Comparison of ENCODE assay signal across 8 cellular contexts in the genomic region with DNA sequence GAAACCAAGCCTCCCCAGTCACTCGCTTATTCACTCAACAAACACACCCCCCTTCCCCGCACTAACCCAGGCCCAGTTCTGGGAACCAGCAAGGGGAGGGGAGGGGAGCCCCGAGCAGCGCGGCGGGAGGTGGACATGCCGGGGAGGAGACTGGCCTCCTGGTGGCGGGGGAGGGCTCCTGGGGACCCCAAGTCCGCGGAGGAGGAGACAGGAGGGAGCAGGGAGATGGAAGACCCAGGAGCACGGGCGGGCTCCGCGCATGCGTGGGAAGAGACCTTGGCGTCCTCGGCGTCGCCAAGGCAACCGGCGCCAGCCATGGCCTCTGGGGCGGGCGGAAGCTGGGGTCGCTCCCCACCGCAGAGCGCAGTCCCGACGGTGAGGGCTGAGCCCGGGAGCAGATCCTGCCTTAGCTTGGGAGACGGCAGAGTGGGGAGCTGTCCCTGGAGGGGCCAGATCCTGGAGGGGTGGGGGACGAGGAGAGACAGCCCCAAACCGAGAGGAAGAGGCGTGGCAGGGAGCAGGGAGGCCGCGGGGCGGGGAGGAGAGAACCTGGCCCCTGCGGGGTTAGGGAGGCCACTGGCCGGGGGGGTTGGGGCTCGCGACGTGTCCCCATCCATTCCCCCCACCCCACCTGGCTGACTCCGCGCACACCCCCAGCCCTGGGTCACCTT. TPM values are rescaled to one million over a fixed set of nuclear protein-coding genes. Genes with fewer than 3 reads are reported as not detected.
DNase-seq lines count a peak whose midpoint lies in the region; ATAC-seq, FAIRE-seq and TF ChIP-seq lines count a peak whose summit lies in the region.

A gene (plus strand): TSS at position 302 of the 671 bp plus-strand sequence. CDS start 14 bp downstream, at position 316.

- TF ChIP-seq CTCF in RWPE2 (IDR thresholded peaks at IDR 0.05; ENCODE audit: poor library complexity, severe bottlenecking) (no peak), ovary (IDR thresholded peaks at IDR 0.05) (no peak), tibial artery (IDR thresholded peaks at IDR 0.05) (no peak)

- no peak within 1 kb of the TSS for H3K27ac ChIP-seq in HUES6 (ENCODE audit: low read depth, low read length)
- no peak within 1 kb of the TSS for H3K27ac ChIP-seq in RWPE2 (ENCODE audit: poor library complexity, severe bottlenecking)
- H3K27ac ChIP-seq in ovary = no peak within 1 kb of the TSS
- no peak within 1 kb of the TSS for H3K27ac ChIP-seq in tibial artery

- 0 to 1% (median 1%) methylated on average over 32 to 43 of the region's 43 CpGs for WGBS in ovary, 3 donors

- peaks cover 48% of the 10 kb centered on the region for H3K27me3 ChIP-seq in HUES6 (ENCODE audit: control insufficient read depth, insufficient read depth, low read length)
- no peaks in the 10 kb centered on the region for H3K27me3 ChIP-seq in RWPE2 (ENCODE audit: insufficient read depth, poor library complexity, severe bottlenecking)
- H3K27me3 ChIP-seq in ovary = no peaks in the 10 kb centered on the region
- peaks cover 0 to 70% of the 10 kb centered on the region in 2 donors for H3K27me3 ChIP-seq in tibial artery

- H3K36me3 ChIP-seq in HUES6 (ENCODE audit: control insufficient read depth, insufficient read depth, low read length) (no peaks in the 10 kb centered on the region), RWPE2 (ENCODE audit: low read depth) (no peaks in the 10 kb centered on the region), ovary (no peaks in the 10 kb centered on the region), tibial artery (no peaks in the 10 kb centered on the region)

- DNase-seq in GM12891 (ENCODE audit: insufficient read length, low spot score) (peak; percentile 93), RWPE2 (ENCODE audit: low spot score) (peak; percentile 77), activated gamma-delta T cell treated with Interleukin-2 at 50 U/mL for 16 hours (peak; percentile 70), germinal center (ENCODE audit: low spot score) (peak; percentile 80), ovary (peak; percentile 66 to 88 (median 81)), tibial artery (peak in 1 of 2 donors; percentile 63)

- H3K4me3 ChIP-seq in HUES6 (ENCODE audit: low read depth, low read length) (peak within 1 kb of the TSS; percentile 98), RWPE2 (ENCODE audit: severe bottlenecking) (peak within 1 kb of the TSS; percentile 46), ovary (peak within 1 kb of the TSS; percentile 38), tibial artery (peak within 1 kb of the TSS; percentile 38 to 52)

- FAIRE-seq in GM12891 (lab: Jason Lieb, UNC) = peak; percentile 96

- no peak for TF ChIP-seq EP300 in ovary (IDR thresholded peaks at IDR 0.05)

- intact Hi-C loops in ovary (cut with DNase I) = no loop called here
- intact Hi-C loops in tibial artery (cut with DNase I; ENCODE audit: low total_unique reads) = loop anchor here (5.0 kb wide), 1 partner anchor 1759 kb away; no protein-coding TSS in a partner anchor

- peaks cover 7% of the 10 kb centered on the region for H3K4me1 ChIP-seq in HUES6 (ENCODE audit: control insufficient read depth, insufficient read depth, low read length)
- no peaks in the 10 kb centered on the region for H3K4me1 ChIP-seq in RWPE2 (ENCODE audit: insufficient read depth, poor library complexity, severe bottlenecking)
- H3K4me1 ChIP-seq in ovary (ENCODE audit: insufficient read depth) = peaks cover 7% of the 10 kb centered on the region
- peaks cover 0 to 21% (median 13%) of the 10 kb centered on the region in 4 donors for H3K4me1 ChIP-seq in tibial artery

- TF ChIP-seq POLR2A in GM12891 (IDR thresholded peaks at IDR 0.05; ENCODE audit: low read depth, low read length) = no peak
- no peak for TF ChIP-seq POLR2A in ovary (IDR thresholded peaks at IDR 0.05)

- peak within 1 kb of the TSS; percentile 40 for H3K9ac ChIP-seq in HUES6 (ENCODE audit: low read length)

- ATAC-seq in RWPE2 (ENCODE audit: low read depth) (peak; percentile 77), HG03095 (IDR thresholded peaks at IDR 0.05; ENCODE audit: unreplicated experiment) (no peak)

- no peaks in the 10 kb centered on the region for H3K9me3 ChIP-seq in HUES6 (ENCODE audit: control insufficient read depth, insufficient read depth, low read depth, low read length)
- H3K9me3 ChIP-seq in RWPE2 (ENCODE audit: severe bottlenecking) = no peaks in the 10 kb centered on the region
- H3K9me3 ChIP-seq in ovary = no peaks in the 10 kb centered on the region
- no peaks in the 10 kb centered on the region for H3K9me3 ChIP-seq in tibial artery

TF ChIP-seq in GM12891, 5 proteins besides CTCF, POLR2A, EP300 and RAD21:
- TF ChIP-seq POLR2AphosphoS5 (IDR thresholded peaks at IDR 0.05; ENCODE audit: low read depth, low read length) (no peak), SPI1 (IDR thresholded peaks at IDR 0.05; ENCODE audit: low read depth, low read length) (no peak)

RNA-seq across cellular contexts. Expression of the gene that starts here (rescaled TPM):
- polyA plus RNA-seq in GM12891 (2012; ENCODE audit: low read depth, missing spikeins) = 0.64 TPM
- 10 to 100 TPM in 1 of 7 donors, 1 to 10 TPM in 4, under 1 TPM in 1, not detected in 1; 0.20 to 58.5 (median 2.1) TPM for total RNA-seq in ovary
- polyA plus RNA-seq in ovary = under 1 TPM; 0.05 to 0.45 TPM

Comparison
In these comparisons a context has a peak if more than half of its experiments do, and no peak if none do; other contexts are left out.
1. H3K4me3 ChIP-seq: peak in every context shown above with its lines; median percentile 98 in HUES6; 46 in RWPE2; 45 in tibial artery; 38 in ovary.